In the genomic region with DNA sequence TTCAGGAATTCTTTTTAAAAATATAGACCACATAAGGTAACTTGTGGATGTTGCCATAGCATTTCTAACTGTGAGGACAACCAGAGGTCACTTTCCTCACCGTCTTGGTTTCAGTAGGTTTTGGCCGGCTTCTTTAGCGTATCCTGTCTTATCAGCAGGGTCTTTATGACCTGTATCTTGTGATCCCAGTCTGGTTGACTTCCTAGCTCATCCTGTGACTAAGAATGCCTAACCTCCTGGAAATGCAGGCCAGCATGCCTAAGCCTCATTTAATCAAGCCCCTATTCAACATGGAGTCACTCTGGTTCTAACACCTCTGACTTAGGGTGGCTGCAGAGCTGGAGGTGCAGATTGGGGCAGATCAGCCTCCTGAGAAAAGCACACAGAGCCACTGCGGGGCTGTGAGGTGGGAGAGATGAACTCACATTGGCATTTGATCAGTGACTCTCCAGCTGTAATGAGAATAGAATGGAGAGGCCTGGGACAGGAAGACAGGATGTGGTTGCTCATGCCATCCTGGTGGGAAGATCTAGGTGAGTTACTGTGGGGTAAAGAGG, we compare ENCODE assay signal across 19 cellular contexts. TPM values are rescaled to one million over a fixed set of nuclear protein-coding genes. Genes with fewer than 3 reads are reported as not detected.
A peak's percentile ranks its signal among the peaks of the same experiment; 100 is the strongest.
DNase-seq lines count a peak whose midpoint lies in the region; ATAC-seq, FAIRE-seq and TF ChIP-seq lines count a peak whose summit lies in the region.
"Had no signal": no experiment of that assay in that cellular context is flagged by ENCODE, and none has a peak within 500 bp of the region (broad histone marks: within the 10 kb centered on the region; RNA-seq: fewer than 3 reads in every experiment).

No MANE protein-coding gene starts in this region.

- no peaks in the 10 kb centered on the region for H3K36me3 Mint-ChIP-seq in osteocyte (ENCODE audit: unreplicated experiment)

- no peaks in the 10 kb centered on the region for H3K9me3 Mint-ChIP-seq in osteocyte (ENCODE audit: unreplicated experiment)
- no peaks in the 10 kb centered on the region for H3K9me3 Mint-ChIP-seq in stimulated activated naive CD8-positive, alpha-beta T cell treated with anti-CD3 and anti-CD28 coated beads, Interleukin-15, amount 100 ng/mL, for 72 hours

- no peak overlapping the region for H3K4me2 ChIP-seq in Loucy (ENCODE audit: low read depth, low read length, poor library complexity, severe bottlenecking)
- H3K4me2 ChIP-seq: PC-9 had no signal

- H4K20me1 ChIP-seq in Loucy (ENCODE audit: insufficient read depth, low read length, poor library complexity, severe bottlenecking) = no peaks in the 10 kb centered on the region

- in situ Hi-C loops in brain microvascular endothelial cell (cut with HindIII; ENCODE audit: low pct_ligation_motif_present, low sequenced_read_pairs) = no loop called here

- H3K27ac ChIP-seq in brain microvascular endothelial cell (peak overlapping the region; percentile 12), kidney (ENCODE audit: low read depth in 2 of 2, low read length in 2 of 2) (no peak overlapping the region)
- H3K27ac ChIP-seq: C4-2B, PC-9, SK-N-MC had no signal

- no peak for ATAC-seq in mucosa of descending colon
- ATAC-seq in stimulated activated naive CD8-positive, alpha-beta T cell treated with anti-CD3 and anti-CD28 coated beads, Interleukin-15, amount 100 ng/mL, for 72 hours = no peak
- ATAC-seq: HepG2 had no signal

- no peak overlapping the region for H3K4me3 Mint-ChIP-seq in osteocyte (ENCODE audit: unreplicated experiment)
- no peak overlapping the region for H3K4me3 Mint-ChIP-seq in stimulated activated naive CD8-positive, alpha-beta T cell treated with anti-CD3 and anti-CD28 coated beads, Interleukin-15, amount 100 ng/mL, for 72 hours

- no peaks in the 10 kb centered on the region for H3K79me2 ChIP-seq in Loucy (ENCODE audit: insufficient read depth, low read length)

- H3K9me3 ChIP-seq in Loucy (ENCODE audit: insufficient read depth, low read depth, low read length) (no peaks in the 10 kb centered on the region), mucosa of descending colon (no peaks in the 10 kb centered on the region), kidney (ENCODE audit: control insufficient read depth in 1 of 2, low read length in 2 of 2) (no peaks in the 10 kb centered on the region)

- no peak for TF ChIP-seq CTCF in Loucy (conservative IDR thresholded peaks at IDR 0.05; ENCODE audit: low read length)
- TF ChIP-seq CTCF in brain microvascular endothelial cell (IDR thresholded peaks at IDR 0.05; ENCODE audit: low read depth, low read length, missing control alignments) = no peak
- TF ChIP-seq CTCF in osteocyte (IDR thresholded peaks at IDR 0.05) = no peak
- TF ChIP-seq CTCF in mucosa of descending colon (IDR thresholded peaks at IDR 0.05) = no peak
- TF ChIP-seq CTCF in kidney (IDR thresholded peaks at IDR 0.05; ENCODE audit: borderline replicate concordance, extremely low read depth, insufficient read depth) = no peak

- H2AFZ ChIP-seq in Loucy (ENCODE audit: low read length) = peak overlapping the region; percentile 54
- H2AFZ ChIP-seq: PC-9 had no signal

- intact Hi-C loops in mucosa of descending colon (cut with DNase I, micrococcal nuclease) (no loop called here), kidney (cut with DNase I) (no loop called here)

- H3K27me3 Mint-ChIP-seq in osteocyte (ENCODE audit: unreplicated experiment) = peaks cover 5% of the 10 kb centered on the region
- no peaks in the 10 kb centered on the region for H3K27me3 Mint-ChIP-seq in stimulated activated naive CD8-positive, alpha-beta T cell treated with anti-CD3 and anti-CD28 coated beads, Interleukin-15, amount 100 ng/mL, for 72 hours

- no peak for FAIRE-seq in kidney (lab: Jason Lieb, UNC)
- FAIRE-seq: G401.6, HepG2 had no signal

- H3K4me1 ChIP-seq in Loucy (ENCODE audit: insufficient read depth, low read length, poor library complexity, severe bottlenecking) (peaks cover 15% of the 10 kb centered on the region), mucosa of descending colon (ENCODE audit: low read depth) (no peaks in the 10 kb centered on the region), kidney (ENCODE audit: control insufficient read depth in 1 of 2, insufficient read depth in 1 of 2, low read depth in 1 of 2, low read length in 2 of 2) (no peaks in the 10 kb centered on the region)

- no peaks in the 10 kb centered on the region for H3K9me2 ChIP-seq in Loucy (replicated peaks; ENCODE audit: low read depth, low read length)

- H3K9ac ChIP-seq in Loucy (ENCODE audit: low read depth, low read length, poor library complexity, severe bottlenecking) (no peak overlapping the region), kidney (ENCODE audit: low read length in 2 of 2) (no peak overlapping the region)

- no peak overlapping the region for H3K4me3 ChIP-seq in Loucy (ENCODE audit: low read length, poor library complexity, severe bottlenecking)
- H3K4me3 ChIP-seq in brain microvascular endothelial cell (ENCODE audit: low read depth, low read length) = no peak overlapping the region
- H3K4me3 ChIP-seq in mucosa of descending colon = no peak overlapping the region
- H3K4me3 ChIP-seq in kidney (ENCODE audit: low read length in 2 of 2) = no peak overlapping the region
- H3K4me3 ChIP-seq: PC-9, SK-N-MC had no signal

- no peak overlapping the region for H3K27ac Mint-ChIP-seq in osteocyte (ENCODE audit: unreplicated experiment)
- H3K27ac Mint-ChIP-seq in stimulated activated naive CD8-positive, alpha-beta T cell treated with anti-CD3 and anti-CD28 coated beads, Interleukin-15, amount 100 ng/mL, for 72 hours = peak overlapping the region in 1 of 2 donors; percentile 28

- H3K27me3 ChIP-seq in Loucy (ENCODE audit: insufficient read depth, low read length, poor library complexity, severe bottlenecking) = no peaks in the 10 kb centered on the region
- no peaks in the 10 kb centered on the region for H3K27me3 ChIP-seq in brain microvascular endothelial cell (replicated peaks)

- no peaks in the 10 kb centered on the region for H3K36me3 ChIP-seq in Loucy (ENCODE audit: insufficient read depth, low read length)
- no peaks in the 10 kb centered on the region for H3K36me3 ChIP-seq in brain microvascular endothelial cell (replicated peaks)
- H3K36me3 ChIP-seq in mucosa of descending colon (ENCODE audit: low read depth) = no peaks in the 10 kb centered on the region
- H3K36me3 ChIP-seq in kidney (ENCODE audit: control insufficient read depth in 1 of 2, insufficient read depth in 2 of 2, low read length in 2 of 2) = no peaks in the 10 kb centered on the region

- H3F3A ChIP-seq in Loucy (ENCODE audit: low read depth) = no peaks in the 10 kb centered on the region

- H3K4me1 Mint-ChIP-seq in osteocyte (ENCODE audit: unreplicated experiment) = no peaks in the 10 kb centered on the region
- H3K4me1 Mint-ChIP-seq in stimulated activated naive CD8-positive, alpha-beta T cell treated with anti-CD3 and anti-CD28 coated beads, Interleukin-15, amount 100 ng/mL, for 72 hours = no peaks in the 10 kb centered on the region

- DNase-seq in EH (ENCODE audit: low read depth) (peak; percentile 8), brain microvascular endothelial cell (no peak), osteocyte (ENCODE audit: extremely low spot score, unreplicated experiment) (peak; percentile 51), NCI-H1105 (lab: John Stamatoyannopoulos, UW) (no peak), mucosa of descending colon (no peak), kidney (no peak)
- no peak for DNase-seq in stimulated activated naive CD8-positive, alpha-beta T cell treated with anti-CD3 and anti-CD28 coated beads, Interleukin-15, amount 100 ng/mL, for 72 hours
- DNase-seq: NCI-H1436 treated with DMSO at 0.1 percent for 48 hours; NCI-H2081 treated with DMSO at 0.1 percent for 48 hours; NCI-H226; NCI-H526; NK-92 treated with Interleukin-12 subunit alpha and Interleukin-12 subunit beta, amount 100 ng/mL, for 24 hours; PC-9; T-helper 1 cell had no signal

RNA-seq across cellular contexts. Expression of gene TOP3B, which starts 41.1 kb away (rescaled TPM):
- total RNA-seq in osteocyte (37.0 and 46.0 TPM in 2 replicates), mucosa of descending colon (10 to 100 TPM; 30.4 to 40.0 (median 38.3) TPM), kidney (26.7 TPM)
- 8.1 TPM for polyA plus RNA-seq in kidney (ENCODE audit: insufficient read depth, low read depth, low replicate concordance)

Comparison
In these comparisons a context has a peak if more than half of its experiments do, and no peak if none do; other contexts are left out.
1. DNase-seq: peak in EH (single experiment) and osteocyte (single experiment); none in brain microvascular endothelial cell (single experiment), NCI-H1105 (single experiment), mucosa of descending colon (0 of 3), stimulated activated naive CD8-positive, alpha-beta T cell treated with anti-CD3 and anti-CD28 coated beads, Interleukin-15, amount 100 ng/mL, for 72 hours (0 of 2) and kidney (single experiment).